In the genomic region with DNA sequence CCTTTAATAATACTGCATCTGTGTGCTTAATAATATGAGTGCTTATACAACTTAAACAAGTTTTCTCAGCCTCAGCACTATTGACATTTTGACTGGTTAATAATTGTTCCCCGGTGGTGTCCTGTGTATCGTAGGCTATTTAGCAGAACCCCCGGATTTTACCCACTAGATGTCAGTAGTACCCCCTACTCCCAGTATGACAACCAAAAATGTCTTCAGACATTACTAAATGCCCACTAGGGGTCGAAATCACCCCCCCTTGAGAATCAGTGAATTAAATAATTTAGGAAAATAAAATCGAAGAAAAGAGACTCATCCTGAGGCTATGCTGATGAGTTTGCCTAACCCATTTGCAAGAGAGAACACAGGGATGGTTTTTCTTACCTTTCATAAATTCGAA, we compare ENCODE assay signal across 8 cellular contexts.
A peak's percentile ranks its signal among the peaks of the same experiment; 100 is the strongest.
DNase-seq lines count a peak whose midpoint lies in the region; ATAC-seq and TF ChIP-seq lines count a peak whose summit lies in the region.

No MANE protein-coding gene starts in this region.

- CTCF ChIA-PET in activated CD8-positive, alpha-beta memory T cell treated with anti-CD3 and anti-CD28 coated beads, Interleukin-2, amount 10 ng/mL, durations not matched to agents 7 days and 5 days (lab: Charles Lee), result no interaction called here

- TF ChIP-seq CTCF in GM06990 (IDR thresholded peaks at IDR 0.05; ENCODE audit: insufficient read depth, low read length, poor library complexity, severe bottlenecking), result peak; percentile 52

- no peak overlapping the region for H3K4me3 ChIP-seq in GM06990 (replicated peaks; ENCODE audit: low read depth, low read length)

- intact Hi-C loops in Right ventricle myocardium inferior (cut with DNase I), result no loop called here

- H3K27me3 ChIP-seq in GM06990 (replicated peaks; ENCODE audit: control insufficient read depth, insufficient read depth, low read length), result peaks cover 2% of the 10 kb centered on the region

- no peaks in the 10 kb centered on the region for H3K9me3 Mint-ChIP-seq in activated CD8-positive, alpha-beta memory T cell treated with anti-CD3 and anti-CD28 coated beads, Interleukin-2, amount 10 ng/mL, durations not matched to agents 7 days and 5 days (ENCODE audit: low read depth)

- peaks cover 2% of the 10 kb centered on the region for H3K27me3 Mint-ChIP-seq in activated CD8-positive, alpha-beta memory T cell treated with anti-CD3 and anti-CD28 coated beads, Interleukin-2, amount 10 ng/mL, durations not matched to agents 7 days and 5 days

- ATAC-seq in GM21528 (IDR thresholded peaks at IDR 0.05; ENCODE audit: low FRiP score, unreplicated experiment) (peak; percentile 77), Right ventricle myocardium inferior (no peak)
- ATAC-seq in activated CD8-positive, alpha-beta memory T cell treated with anti-CD3 and anti-CD28 coated beads, Interleukin-2, amount 10 ng/mL, durations not matched to agents 7 days and 5 days, result no peak

- no peaks in the 10 kb centered on the region for H3K36me3 Mint-ChIP-seq in activated CD8-positive, alpha-beta memory T cell treated with anti-CD3 and anti-CD28 coated beads, Interleukin-2, amount 10 ng/mL, durations not matched to agents 7 days and 5 days

- H3K4me1 Mint-ChIP-seq in activated CD8-positive, alpha-beta memory T cell treated with anti-CD3 and anti-CD28 coated beads, Interleukin-2, amount 10 ng/mL, durations not matched to agents 7 days and 5 days, result no peaks in the 10 kb centered on the region

- DNase-seq in GM06990 (ENCODE audit: extremely low read depth, insufficient read length) (no peak), LHCN-M2 (ENCODE audit: low read depth) (peak; percentile 5), germinal center (ENCODE audit: low spot score) (peak; percentile 37), anterior cingulate cortex (lab: John Stamatoyannopoulos, UW) (no peak), Right ventricle myocardium inferior (ENCODE audit: missing footprints) (no peak)
- no peak for DNase-seq in stimulated activated CD4-positive, alpha-beta T cell treated with anti-CD3 and anti-CD28 coated beads, Interleukin-4, amount 100 ng/mL, for 24 hours
- DNase-seq in activated CD8-positive, alpha-beta memory T cell treated with anti-CD3 and anti-CD28 coated beads, Interleukin-2, amount 10 ng/mL, durations not matched to agents 7 days and 5 days, result no peak

- H3K4me3 Mint-ChIP-seq in activated CD8-positive, alpha-beta memory T cell treated with anti-CD3 and anti-CD28 coated beads, Interleukin-2, amount 10 ng/mL, durations not matched to agents 7 days and 5 days, result no peak overlapping the region

- no peaks in the 10 kb centered on the region for H3K36me3 ChIP-seq in GM06990 (ENCODE audit: control insufficient read depth, insufficient read depth, low read length)

- no peak overlapping the region for H3K27ac Mint-ChIP-seq in activated CD8-positive, alpha-beta memory T cell treated with anti-CD3 and anti-CD28 coated beads, Interleukin-2, amount 10 ng/mL, durations not matched to agents 7 days and 5 days

Comparison
In these comparisons a context has a peak if more than half of its experiments do, and no peak if none do; other contexts are left out.
1. DNase-seq: peak in LHCN-M2 (single experiment) and germinal center (single experiment); none in GM06990 (single experiment), anterior cingulate cortex (0 of 58), Right ventricle myocardium inferior (single experiment), stimulated activated CD4-positive, alpha-beta T cell treated with anti-CD3 and anti-CD28 coated beads, Interleukin-4, amount 100 ng/mL, for 24 hours (single experiment) and activated CD8-positive, alpha-beta memory T cell treated with anti-CD3 and anti-CD28 coated beads, Interleukin-2, amount 10 ng/mL, durations not matched to agents 7 days and 5 days (single experiment).